Comparison of ENCODE assay signal across 17 cellular contexts in genomic region chr1:54238353-54239040, GRCh38. TPM values are rescaled to one million over a fixed set of nuclear protein-coding genes. Genes with fewer than 3 reads are reported as not detected.
DNase-seq lines count a peak whose midpoint lies in the region; ATAC-seq lines count a peak whose summit lies in the region.
"Had no signal": no experiment of that assay in that cellular context is flagged by ENCODE, and none has a peak within 500 bp of the region (broad histone marks: within the 10 kb centered on the region; RNA-seq: fewer than 3 reads in every experiment).

No MANE protein-coding gene starts in this region.

- no peaks in the 10 kb centered on the region for H3K9me3 ChIP-seq in aorta (ENCODE audit: control insufficient read depth, low read length)
- H3K9me3 ChIP-seq: heart right ventricle had no signal

- intact Hi-C loops in Right ventricle myocardium inferior (cut with DNase I), result no loop called here
- intact Hi-C loops in left ventricle myocardium superior (cut with micrococcal nuclease), result no loop called here
- intact Hi-C loops in dendritic cell treated with granulocyte-macrophage colony-stimulating factor and Interleukin-4, amounts not matched to agents 40 ng/mL and 50 ng/mL, for 4 days (cut with micrococcal nuclease), result no loop called here
- intact Hi-C loops in aorta (cut with DNase I), result no loop called here

- H3K4me3 Mint-ChIP-seq in dendritic cell treated with granulocyte-macrophage colony-stimulating factor and Interleukin-4, amounts not matched to agents 40 ng/mL and 50 ng/mL, for 4 days, result no peak overlapping the region
- H3K4me3 Mint-ChIP-seq: activated CD4-positive, alpha-beta T cell treated with anti-CD3 and anti-CD28 coated beads for 36 hours; activated naive CD8-positive, alpha-beta T cell; nephron progenitor cell had no signal

- peaks cover 20% of the 10 kb centered on the region for H3K4me1 Mint-ChIP-seq in dendritic cell treated with granulocyte-macrophage colony-stimulating factor and Interleukin-4, amounts not matched to agents 40 ng/mL and 50 ng/mL, for 4 days (ENCODE audit: low read depth)
- H3K4me1 Mint-ChIP-seq: activated CD4-positive, alpha-beta T cell treated with anti-CD3 and anti-CD28 coated beads for 36 hours had no signal

- no peak for ATAC-seq in Right ventricle myocardium inferior
- ATAC-seq in left ventricle myocardium superior, result no peak
- ATAC-seq in aorta (ENCODE audit: low FRiP score), result peak; percentile 22
- ATAC-seq in GM18870 (IDR thresholded peaks at IDR 0.05; ENCODE audit: unreplicated experiment), result no peak
- ATAC-seq: activated CD4-positive, alpha-beta T cell treated with anti-CD3 and anti-CD28 coated beads for 36 hours; left colon had no signal

- H3K27me3 ChIP-seq in aorta (ENCODE audit: control insufficient read depth in 1 of 2, insufficient read depth in 2 of 2, low read length in 1 of 2), result no peaks in the 10 kb centered on the region
- H3K27me3 ChIP-seq: heart right ventricle had no signal

- H3K4me1 ChIP-seq in aorta (ENCODE audit: control insufficient read depth in 1 of 2, insufficient read depth in 2 of 2, low read length in 2 of 2), result no peaks in the 10 kb centered on the region

- no peak overlapping the region for H3K27ac ChIP-seq in aorta (ENCODE audit: low read depth in 1 of 2, low read length in 2 of 2)
- H3K27ac ChIP-seq: C4-2B had no signal

- peaks cover 0 to 5% of the 10 kb centered on the region in 2 donors for H3K36me3 ChIP-seq in aorta (ENCODE audit: control insufficient read depth in 1 of 2, insufficient read depth in 2 of 2, low read length in 1 of 2)

- no peaks in the 10 kb centered on the region for H3K27me3 Mint-ChIP-seq in dendritic cell treated with granulocyte-macrophage colony-stimulating factor and Interleukin-4, amounts not matched to agents 40 ng/mL and 50 ng/mL, for 4 days
- H3K27me3 Mint-ChIP-seq: activated CD4-positive, alpha-beta T cell treated with anti-CD3 and anti-CD28 coated beads for 36 hours; activated naive CD8-positive, alpha-beta T cell had no signal

- H3K27ac Mint-ChIP-seq in dendritic cell treated with granulocyte-macrophage colony-stimulating factor and Interleukin-4, amounts not matched to agents 40 ng/mL and 50 ng/mL, for 4 days, result peak overlapping the region; percentile 49
- H3K27ac Mint-ChIP-seq: activated CD4-positive, alpha-beta T cell treated with anti-CD3 and anti-CD28 coated beads for 36 hours had no signal

- H3K9me3 Mint-ChIP-seq in dendritic cell treated with granulocyte-macrophage colony-stimulating factor and Interleukin-4, amounts not matched to agents 40 ng/mL and 50 ng/mL, for 4 days, result no peaks in the 10 kb centered on the region

- H3K4me3 ChIP-seq in aorta (ENCODE audit: low read length in 2 of 2), result no peak overlapping the region
- H3K4me3 ChIP-seq: heart right ventricle had no signal

- peaks cover 79% of the 10 kb centered on the region for H3K36me3 Mint-ChIP-seq in dendritic cell treated with granulocyte-macrophage colony-stimulating factor and Interleukin-4, amounts not matched to agents 40 ng/mL and 50 ng/mL, for 4 days (ENCODE audit: low read depth)

- 85 to 87% methylated on average over 12 of the region's 12 CpGs for WGBS in aorta, 2 donors

- DNase-seq in Right ventricle myocardium inferior (ENCODE audit: missing footprints) (peak; percentile 58), left ventricle myocardium superior (no peak), NOMO-1 treated with DMSO at 0.1 percent for 48 hours (lab: John Stamatoyannopoulos, UW; ENCODE audit: unreplicated experiment) (peak; percentile 84), aorta (no peak), NCI-H128 (lab: John Stamatoyannopoulos, UW; ENCODE audit: unreplicated experiment) (no peak), medulla oblongata (ENCODE audit: extremely low spot score) (no peak)
- DNase-seq: activated CD4-positive, alpha-beta T cell treated with anti-CD3 and anti-CD28 coated beads for 36 hours; cerebellar nuclear complex; heart right ventricle; left colon; NCI-H1092 treated with DMSO at 0.1 percent for 48 hours; NCI-H2029 treated with DMSO at 0.1 percent for 48 hours; nephron progenitor cell had no signal

RNA-seq across cellular contexts. Expression of gene MRPL37, which starts 38.5 kb away (rescaled TPM):
- total RNA-seq in Right ventricle myocardium inferior (85.2 TPM), left ventricle myocardium superior (81.2 TPM), aorta (10 to 100 TPM; 36.2 to 38.1 TPM)
- 10 to 100 TPM; 18.2 to 49.9 TPM for polyA plus RNA-seq in aorta

RNA-seq across cellular contexts. Expression of gene CYB5RL, which starts 38.7 kb away (rescaled TPM):
- total RNA-seq in Right ventricle myocardium inferior (3.9 TPM), left ventricle myocardium superior (5.9 TPM), aorta (1 to 10 TPM; 3.5 to 7.9 TPM)
- 1 to 10 TPM; 3.1 to 3.9 TPM for polyA plus RNA-seq in aorta

Comparison
In these comparisons a context has a peak if more than half of its experiments do, and no peak if none do; other contexts are left out.
1. DNase-seq: peak in Right ventricle myocardium inferior (single experiment) and NOMO-1 treated with DMSO at 0.1 percent for 48 hours (single experiment); none in left ventricle myocardium superior (single experiment), aorta (0 of 2), NCI-H128 (single experiment) and medulla oblongata (single experiment).